8 cellular contexts compared by ENCODE assay signal in genomic region chr5:54610197-54610898, GRCh38.
DNase-seq lines count a peak whose midpoint lies in the region; ATAC-seq and TF ChIP-seq lines count a peak whose summit lies in the region.

No MANE protein-coding gene starts in this region.

- H3K27ac ChIP-seq in heart left ventricle: peak overlapping the region in 1 of 12 donors; percentile 76

- peaks cover 0 to 51% (median 0%) of the 10 kb centered on the region in 12 donors for H3K4me1 ChIP-seq in heart left ventricle

- no peaks in the 10 kb centered on the region for H3K36me3 ChIP-seq in heart left ventricle

- peak in 3 of 4 donors; percentile 28 to 54 (median 53) for ATAC-seq in heart left ventricle
- peak; percentile 95 for ATAC-seq in HG02763 (IDR thresholded peaks at IDR 0.05; ENCODE audit: unreplicated experiment)
- ATAC-seq in left ventricle myocardium superior: peak; percentile 60

- H3K27me3 ChIP-seq in heart left ventricle: no peaks in the 10 kb centered on the region

- TF ChIP-seq POLR2A in heart left ventricle (IDR thresholded peaks at IDR 0.05): no peak

- TF ChIP-seq CTCF in heart left ventricle (IDR thresholded peaks at IDR 0.05): no peak

- WGBS in heart left ventricle, 4 donors: 64 to 67% (median 67%) methylated on average over 6 of the region's 6 CpGs

- intact Hi-C loops in heart left ventricle (cut with DNase I) (no loop called here), cardiac septum (cut with DNase I) (no loop called here), left ventricle myocardium superior (cut with micrococcal nuclease) (no loop called here)

- peak overlapping the region in 1 of 12 donors; percentile 9 for H3K4me3 ChIP-seq in heart left ventricle

- no peak for DNase-seq in heart left ventricle
- DNase-seq in cardiac septum (ENCODE audit: low spot score): no peak
- peak; percentile 76 to 95 for DNase-seq in NOMO-1 (lab: John Stamatoyannopoulos, UW; ENCODE audit: unreplicated experiment in 2 of 2)
- DNase-seq in left ventricle myocardium superior: no peak
- no peak for DNase-seq in HT-29 (ENCODE audit: low spot score)
- DNase-seq in NCI-H82 treated with DMSO at 0.1 percent for 48 hours (lab: John Stamatoyannopoulos, UW; ENCODE audit: unreplicated experiment): no peak
- DNase-seq in T1000 (lab: John Stamatoyannopoulos, UW): no peak

- H3K9me3 ChIP-seq in heart left ventricle: no peaks in the 10 kb centered on the region

Comparison
In these comparisons a context has a peak if more than half of its experiments do, and no peak if none do; other contexts are left out.
1. DNase-seq: peak in NOMO-1 (2 of 2); none in heart left ventricle (0 of 5), cardiac septum (single experiment), left ventricle myocardium superior (single experiment), HT-29 (single experiment), NCI-H82 treated with DMSO at 0.1 percent for 48 hours (single experiment) and T1000 (single experiment).
2. Peak in every context shown above with its lines, with median percentiles within 50 percentile points of each other: ATAC-seq.